8 cellular contexts compared by ENCODE assay signal in genomic region chr6:125995972-125996580, GRCh38. TPM values are rescaled to one million over a fixed set of nuclear protein-coding genes. Genes with fewer than 3 reads are reported as not detected.
DNase-seq lines count a peak whose midpoint lies in the region; ATAC-seq and TF ChIP-seq lines count a peak whose summit lies in the region.

No MANE protein-coding gene starts in this region.

- WGBS in thyroid gland, 2 donors = 6 to 7% methylated on average over 8 of the region's 8 CpGs

- H3K9me3 ChIP-seq in Peyer's patch (no peaks in the 10 kb centered on the region), thyroid gland (no peaks in the 10 kb centered on the region)

- intact Hi-C loops in thyroid gland (cut with DNase I) = no loop called here

- H3K27me3 ChIP-seq in Peyer's patch (no peaks in the 10 kb centered on the region), thyroid gland (no peaks in the 10 kb centered on the region)

- peak; percentile 95 for ATAC-seq in GM21786 (IDR thresholded peaks at IDR 0.05; ENCODE audit: unreplicated experiment)
- peak; percentile 82 to 89 for ATAC-seq in activated T-cell treated with anti-CD3 and anti-CD28 coated beads, Interleukin-2, amount 50 U/mL, for 72 hours (replicated peaks in 1 of 2)

- H3K36me3 Mint-ChIP-seq in activated T-cell treated with anti-CD3 and anti-CD28 coated beads, Interleukin-2, amount 50 U/mL, for 72 hours (ENCODE audit: insufficient read depth in 2 of 2) = peaks cover 1 to 11% of the 10 kb centered on the region in 2 donors

- H3K9me3 Mint-ChIP-seq in activated T-cell treated with anti-CD3 and anti-CD28 coated beads, Interleukin-2, amount 50 U/mL, for 72 hours = no peaks in the 10 kb centered on the region

- H3K4me1 Mint-ChIP-seq in activated T-cell treated with anti-CD3 and anti-CD28 coated beads, Interleukin-2, amount 50 U/mL, for 72 hours (ENCODE audit: low read depth) = peaks cover 34% of the 10 kb centered on the region

- H3K4me1 ChIP-seq in Peyer's patch (peaks cover 0 to 33% (median 0%) of the 10 kb centered on the region in 4 donors), thyroid gland (no peaks in the 10 kb centered on the region)

- peak overlapping the region; percentile 43 to 65 for H3K4me3 Mint-ChIP-seq in activated T-cell treated with anti-CD3 and anti-CD28 coated beads, Interleukin-2, amount 50 U/mL, for 72 hours

- H3K27ac Mint-ChIP-seq in activated T-cell treated with anti-CD3 and anti-CD28 coated beads, Interleukin-2, amount 50 U/mL, for 72 hours = no peak overlapping the region

- H3K36me3 ChIP-seq in Peyer's patch (peaks cover 0 to 31% (median 0%) of the 10 kb centered on the region in 3 donors), thyroid gland (peaks cover 0 to 3% of the 10 kb centered on the region in 2 donors)

- peak; percentile 36 for DNase-seq in ELF-1 (ENCODE audit: low read depth, low spot score)
- peak; percentile 40 for DNase-seq in KG1 (lab: John Stamatoyannopoulos, UW)
- peak; percentile 33 to 74 (median 72) for DNase-seq in Peyer's patch
- peak; percentile 65 to 77 for DNase-seq in activated T-cell treated with anti-CD3 and anti-CD28 coated beads, Interleukin-2, amount 50 U/mL, for 72 hours
- DNase-seq in fibroblast of peridontal ligament (ENCODE audit: extremely low read depth) = peak; percentile 65
- DNase-seq in nucleus accumbens (lab: John Stamatoyannopoulos, UW) = peak in 47 of 56 donors; percentile 1 to 79 (median 26)
- peak; percentile 39 to 71 for DNase-seq in thyroid gland

- TF ChIP-seq POLR2A in Peyer's patch (IDR thresholded peaks at IDR 0.05) (no peak), thyroid gland (IDR thresholded peaks at IDR 0.05) (no peak)

- H3K27me3 Mint-ChIP-seq in activated T-cell treated with anti-CD3 and anti-CD28 coated beads, Interleukin-2, amount 50 U/mL, for 72 hours (ENCODE audit: low read depth) = no peaks in the 10 kb centered on the region

- TF ChIP-seq CTCF in Peyer's patch (IDR thresholded peaks at IDR 0.05) (peak; percentile 80 to 95 (median 88)), thyroid gland (IDR thresholded peaks at IDR 0.05) (peak; percentile 81 to 97 (median 90))

- H3K4me3 ChIP-seq in Peyer's patch = no peak overlapping the region
- no peak overlapping the region for H3K4me3 ChIP-seq in thyroid gland (replicated peaks in 1 of 3)

- no peak overlapping the region for H3K27ac ChIP-seq in Peyer's patch
- no peak overlapping the region for H3K27ac ChIP-seq in thyroid gland

RNA-seq across cellular contexts. Expression of gene TRMT11, which starts 9.7 kb away (rescaled TPM):
- 10 to 100 TPM; 36.6 to 60.2 (median 51.2) TPM for total RNA-seq in Peyer's patch
- total RNA-seq in activated T-cell treated with anti-CD3 and anti-CD28 coated beads, Interleukin-2, amount 50 U/mL, for 72 hours = 10 to 100 TPM; 29.1 to 29.9 TPM
- total RNA-seq in thyroid gland = 10 to 100 TPM; 27.6 to 45.3 (median 36.4) TPM

RNA-seq across cellular contexts. Expression of gene HINT3, which starts 39.5 kb away (rescaled TPM):
- total RNA-seq in Peyer's patch (10 to 100 TPM in 3 of 4 donors, 1 to 10 TPM in 1; 9.9 to 18.2 (median 11.5) TPM), thyroid gland (10 to 100 TPM; 21.5 to 32.5 (median 26.3) TPM)
- 10 to 100 TPM; 15.2 to 19.3 TPM for total RNA-seq in activated T-cell treated with anti-CD3 and anti-CD28 coated beads, Interleukin-2, amount 50 U/mL, for 72 hours
